ENCODE assay signal across 8 cellular contexts in genomic region chr13:30421093-30422055, GRCh38. TPM values are rescaled to one million over a fixed set of nuclear protein-coding genes. Genes with fewer than 3 reads are reported as not detected.
DNase-seq lines count a peak whose midpoint lies in the region; ATAC-seq, FAIRE-seq and TF ChIP-seq lines count a peak whose summit lies in the region.

No MANE protein-coding gene starts in this region.

- H3K36me3 Mint-ChIP-seq in T-helper 17 cell (ENCODE audit: low read depth) = no peaks in the 10 kb centered on the region

- intact Hi-C loops in sciatic nerve (cut with DNase I) = no loop called here

- no peaks in the 10 kb centered on the region for H3K9me2 ChIP-seq in Loucy (replicated peaks; ENCODE audit: low read depth, low read length)

- H3K4me1 ChIP-seq in Loucy (ENCODE audit: insufficient read depth, low read length, poor library complexity, severe bottlenecking) (peaks cover 30% of the 10 kb centered on the region), iPS-20b (ENCODE audit: insufficient read depth, low read length) (peaks cover 4% of the 10 kb centered on the region; the same call in 1 of the 2 replicates)

- H3K79me2 ChIP-seq in Loucy (ENCODE audit: insufficient read depth, low read length) = no peaks in the 10 kb centered on the region

- no peak for FAIRE-seq in bronchial epithelial cell (lab: Jason Lieb, UNC)

- H4K20me1 ChIP-seq in Loucy (ENCODE audit: insufficient read depth, low read length, poor library complexity, severe bottlenecking) = no peaks in the 10 kb centered on the region

- H3K9ac ChIP-seq in Loucy (ENCODE audit: low read depth, low read length, poor library complexity, severe bottlenecking) = peak overlapping the region; percentile 82
- peak overlapping the region; percentile 80 for H3K9ac ChIP-seq in iPS-20b (ENCODE audit: low read depth, low read length)

- peaks cover 27% of the 10 kb centered on the region for H3K4me1 Mint-ChIP-seq in T-helper 17 cell

- H3K4me3 Mint-ChIP-seq in T-helper 17 cell = peak overlapping the region; percentile 92

- H3K27me3 Mint-ChIP-seq in T-helper 17 cell = no peaks in the 10 kb centered on the region

- ATAC-seq in GM21423 (IDR thresholded peaks at IDR 0.05; ENCODE audit: unreplicated experiment) (peak; percentile 40), T-helper 17 cell (peak; percentile 39), sciatic nerve (peak; percentile 95), GM21825 (IDR thresholded peaks at IDR 0.05; ENCODE audit: unreplicated experiment) (no peak)

- DNase-seq in CMK (ENCODE audit: low read depth) (peak; percentile 22), T-helper 17 cell (peak; percentile 20 to 36 (median 32)), bronchial epithelial cell (ENCODE audit: low read depth) (peak; percentile 58), sciatic nerve (ENCODE audit: low spot score) (peak; percentile 93)

- no peaks in the 10 kb centered on the region for H3K27me3 ChIP-seq in Loucy (ENCODE audit: insufficient read depth, low read length, poor library complexity, severe bottlenecking)
- H3K27me3 ChIP-seq in bronchial epithelial cell (ENCODE audit: control insufficient read depth, insufficient read depth, low read length) = no peaks in the 10 kb centered on the region
- H3K27me3 ChIP-seq in iPS-20b (ENCODE audit: insufficient read depth, low read length) = peaks cover 37% of the 10 kb centered on the region

- H3K9me3 ChIP-seq in Loucy (ENCODE audit: insufficient read depth, low read depth, low read length) = no peaks in the 10 kb centered on the region
- H3K9me3 ChIP-seq in T-helper 17 cell (ENCODE audit: control insufficient read depth, low read length, poor library complexity, severe bottlenecking) = no peaks in the 10 kb centered on the region
- H3K9me3 ChIP-seq in iPS-20b (ENCODE audit: insufficient read depth, low read depth, low read length) = no peaks in the 10 kb centered on the region

- peak overlapping the region; percentile 87 for H2AFZ ChIP-seq in Loucy (ENCODE audit: low read length)

- peak overlapping the region; percentile 84 for H3K4me3 ChIP-seq in Loucy (ENCODE audit: low read length, poor library complexity, severe bottlenecking)
- H3K4me3 ChIP-seq in bronchial epithelial cell (ENCODE audit: low read depth, low read length) = peak overlapping the region; percentile 49
- H3K4me3 ChIP-seq in iPS-20b (ENCODE audit: low read length) = peak overlapping the region; percentile 77

- H3K36me3 ChIP-seq in Loucy (ENCODE audit: insufficient read depth, low read length) = no peaks in the 10 kb centered on the region
- H3K36me3 ChIP-seq in bronchial epithelial cell (ENCODE audit: control insufficient read depth, insufficient read depth, low read length) = no peaks in the 10 kb centered on the region
- H3K36me3 ChIP-seq in iPS-20b (ENCODE audit: insufficient read depth, low read depth, low read length) = no peaks in the 10 kb centered on the region

- TF ChIP-seq CTCF in Loucy (conservative IDR thresholded peaks at IDR 0.05; ENCODE audit: low read length) (no peak), bronchial epithelial cell (IDR thresholded peaks at IDR 0.05; ENCODE audit: insufficient read depth, low read length, severe bottlenecking) (no peak)

- no peaks in the 10 kb centered on the region for H3F3A ChIP-seq in Loucy (ENCODE audit: low read depth)

- H3K27ac Mint-ChIP-seq in T-helper 17 cell = peak overlapping the region; percentile 47

- peak overlapping the region; percentile 93 for H3K4me2 ChIP-seq in Loucy (ENCODE audit: low read depth, low read length, poor library complexity, severe bottlenecking)

- peak overlapping the region; percentile 46 for H3K27ac ChIP-seq in iPS-20b (ENCODE audit: low read length)

RNA-seq across cellular contexts. Expression of gene UBE2L5, which starts 0.9 kb away (rescaled TPM):
- total RNA-seq in T-helper 17 cell (not detected), bronchial epithelial cell (not detected in 2 replicates), sciatic nerve (0.22 TPM)

RNA-seq across cellular contexts. Expression of gene HMGB1, which starts 44.4 kb away (rescaled TPM):
- 100 to 1,000 TPM; 285 to 308 TPM for total RNA-seq in T-helper 17 cell
- total RNA-seq in bronchial epithelial cell = 72.4 and 145 TPM in 2 replicates
- 304 TPM for total RNA-seq in sciatic nerve

Comparison
In these comparisons a context has a peak if more than half of its experiments do, and no peak if none do; other contexts are left out.
1. DNase-seq: peak in every context shown above with its lines; median percentile 93 in sciatic nerve; 58 in bronchial epithelial cell; 32 in T-helper 17 cell; 22 in CMK.